8 cellular contexts compared by ENCODE assay signal in the genomic region with DNA sequence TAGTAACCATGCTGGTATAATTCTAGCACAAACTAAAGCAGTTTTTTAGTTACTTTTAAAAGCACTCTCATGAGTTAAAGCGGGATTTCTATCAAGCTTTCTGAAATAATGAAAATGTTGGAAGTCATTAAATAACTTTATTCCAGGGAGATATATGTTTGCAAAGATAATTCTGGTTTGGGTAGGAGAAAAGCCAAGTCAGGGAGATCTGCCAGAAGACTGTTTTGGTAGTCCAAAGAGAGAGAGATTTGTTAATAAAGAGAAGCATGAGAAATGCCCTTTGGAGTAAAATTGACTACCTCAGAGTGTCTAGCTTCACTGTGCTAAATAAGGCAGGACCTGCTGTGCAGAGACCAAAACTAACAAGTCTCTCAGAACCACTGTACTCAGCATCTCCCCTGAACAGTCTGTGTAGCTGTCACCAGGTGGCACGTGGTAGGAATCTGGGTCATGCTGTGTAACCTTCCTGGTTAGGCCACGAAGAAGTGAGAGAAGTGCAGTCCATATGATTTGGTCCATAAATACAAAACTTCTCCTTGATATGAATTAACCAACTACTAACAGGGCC.
A peak's percentile ranks its signal among the peaks of the same experiment; 100 is the strongest.
DNase-seq lines count a peak whose midpoint lies in the region; ATAC-seq and TF ChIP-seq lines count a peak whose summit lies in the region.

No MANE protein-coding gene starts in this region.

- H3K9ac ChIP-seq in endocrine pancreas (ENCODE audit: control insufficient read depth, insufficient read depth, low read length), result no peak overlapping the region

- H3K27ac ChIP-seq in neutrophil, result peak overlapping the region; percentile 87

- peak; percentile 16 for DNase-seq in activated CD8-positive, alpha-beta memory T cell treated with anti-CD3 and anti-CD28 coated beads, Interleukin-2, amount 50 U/mL, for 4 hours
- DNase-seq in activated CD8-positive, alpha-beta memory T cell treated with anti-CD3 and anti-CD28 coated beads for 24 hours, result no peak
- DNase-seq in GF-D8 (lab: John Stamatoyannopoulos, UW), result no peak
- DNase-seq in HUDEP-2 (lab: John Stamatoyannopoulos, UW; ENCODE audit: unreplicated experiment in 76 of 76), result no peak

- H3K27me3 ChIP-seq in endocrine pancreas (ENCODE audit: control insufficient read depth, insufficient read depth, low read length), result no peaks in the 10 kb centered on the region
- H3K27me3 ChIP-seq in neutrophil, result no peaks in the 10 kb centered on the region

- peaks cover 10% of the 10 kb centered on the region for H3K4me1 ChIP-seq in endocrine pancreas (ENCODE audit: control insufficient read depth, insufficient read depth, low read length)
- peaks cover 17 to 18% of the 10 kb centered on the region in 2 experiments for H3K4me1 ChIP-seq in neutrophil (ENCODE audit: control insufficient read depth in 1 of 2, insufficient read depth in 1 of 2, low read depth in 1 of 2, low read length in 1 of 2)

- no peak for TF ChIP-seq CTCF in neutrophil (IDR thresholded peaks at IDR 0.05)

- ATAC-seq in HG02798 (IDR thresholded peaks at IDR 0.05; ENCODE audit: poor library complexity, unreplicated experiment) (peak; percentile 91), SK-N-SH treated with all-trans-retinoic acid at 6 μM for 48 hours (peak; percentile 57)

- H3K4me3 ChIP-seq in endocrine pancreas (ENCODE audit: control insufficient read depth, insufficient read depth, low read length), result peak overlapping the region; percentile 35
- peak overlapping the region in 1 of 2 experiments; percentile 42 for H3K4me3 ChIP-seq in neutrophil (ENCODE audit: low read depth in 1 of 2, low read length in 1 of 2)

- H3K36me3 ChIP-seq in endocrine pancreas (ENCODE audit: control insufficient read depth, insufficient read depth, low read length) (no peaks in the 10 kb centered on the region), neutrophil (no peaks in the 10 kb centered on the region)

- H3K9me3 ChIP-seq in endocrine pancreas (ENCODE audit: control insufficient read depth, low read length), result no peaks in the 10 kb centered on the region
- H3K9me3 ChIP-seq in neutrophil, result no peaks in the 10 kb centered on the region

TF ChIP-seq in SK-N-SH treated with all-trans-retinoic acid at 6 μM for 48 hours, 23 proteins besides CTCF, POLR2A, EP300 and RAD21:
- TF ChIP-seq TOX (CRISPR knock-in tag; IDR thresholded peaks at IDR 0.05; ENCODE audit: borderline replicate concordance), result no peak
- no peak for TF ChIP-seq PPARA (CRISPR knock-in tag; IDR thresholded peaks at IDR 0.05; ENCODE audit: borderline replicate concordance)
- TF ChIP-seq RARB (CRISPR knock-in tag; IDR thresholded peaks at IDR 0.05), result no peak
